32 cellular contexts compared by ENCODE assay signal in the genomic region with DNA sequence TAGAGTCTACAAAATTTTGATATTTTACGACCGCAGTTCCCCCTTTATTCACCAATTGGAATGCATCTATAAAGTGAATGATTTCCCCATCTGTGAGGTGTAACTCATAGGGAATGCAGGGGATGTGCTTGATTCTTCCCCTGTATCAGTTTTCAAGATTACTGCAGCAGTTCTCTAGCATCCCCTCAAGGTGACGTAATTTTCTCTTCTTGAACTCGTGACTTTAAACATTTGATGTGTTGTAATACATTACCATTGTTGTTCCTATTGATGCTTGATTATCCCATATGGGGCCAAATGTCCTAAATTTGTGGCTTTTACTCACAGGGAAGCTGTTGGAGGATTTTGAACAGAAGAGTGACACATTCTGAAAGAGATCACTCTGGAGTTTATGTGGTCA.
"Had no signal": no experiment of that assay in that cellular context is flagged by ENCODE, and none has a peak within 500 bp of the region (broad histone marks: within the 10 kb centered on the region; RNA-seq: fewer than 3 reads in every experiment).

No MANE protein-coding gene starts in this region.

- ATAC-seq: activated CD8-positive, alpha-beta T cell treated with anti-CD3 and anti-CD28 coated beads for 36 hours; activated naive CD4-positive, alpha-beta T cell treated with anti-CD3 and anti-CD28 coated beads, Interleukin-2, amount 50 U/mL, for 72 hours; activated T-cell treated with anti-CD3 and anti-CD28 coated beads, Interleukin-2, amount 50 U/mL, for 4 hours; activated T-cell treated with anti-CD3 and anti-CD28 coated beads, Interleukin-2, amount 50 U/mL, for 72 hours; activated T-helper 17 cell treated with anti-CD3 and anti-CD28 coated beads, Interleukin-2, amount 50 U/mL, for 72 hours; body of pancreas had no signal

- H3K4me3 ChIP-seq: adrenal gland, body of pancreas, breast epithelium had no signal

- H3K9me3 ChIP-seq: adrenal gland, body of pancreas, breast epithelium had no signal

- H3K27ac ChIP-seq: adrenal gland, body of pancreas, brain microvascular endothelial cell, breast epithelium, VCaP had no signal

- H3K36me3 ChIP-seq: adrenal gland, brain microvascular endothelial cell, breast epithelium had no signal

- H3K27me3 ChIP-seq: adrenal gland, body of pancreas, brain microvascular endothelial cell, breast epithelium had no signal

- H3K4me1 ChIP-seq: breast epithelium had no signal

- FAIRE-seq: astrocyte, TTC549 had no signal

- DNase-seq: activated B cell treated with CpG ODN at 0.5 μM for 24 hours; activated CD4-positive, alpha-beta memory T cell treated with anti-CD3 and anti-CD28 coated beads for 36 hours; activated CD4-positive, alpha-beta T cell treated with anti-CD3 and anti-CD28 coated beads for 4 hours; activated CD4-positive, alpha-beta T cell treated with anti-CD3 and anti-CD28 coated beads, Interleukin-2, amount 10 ng/mL, durations not matched to agents 7 days and 5 days; activated CD4-positive, CD25-positive, alpha-beta regulatory T cell treated with anti-CD3 and anti-CD28 coated beads, Interleukin-2, amount 50 U/mL, for 72 hours; activated CD8-positive, alpha-beta memory T cell treated with anti-CD3 and anti-CD28 coated beads, Interleukin-2, amount 50 U/mL, for 4 hours; activated CD8-positive, alpha-beta T cell treated with anti-CD3 and anti-CD28 coated beads for 36 hours; activated effector memory CD4-positive, alpha-beta T cell treated with anti-CD3 and anti-CD28 coated beads, Interleukin-2, amount 50 U/mL, for 16 hours; activated gamma-delta T cell treated with Interleukin-2 at 50 U/mL for 16 hours; activated naive CD4-positive, alpha-beta T cell; activated naive CD4-positive, alpha-beta T cell treated with anti-CD3 and anti-CD28 coated beads for 36 hours; activated naive CD4-positive, alpha-beta T cell treated with anti-CD3 and anti-CD28 coated beads, Interleukin-2, amount 50 U/mL, for 16 hours; activated naive CD8-positive, alpha-beta T cell treated with anti-CD3 and anti-CD28 coated beads for 36 hours; activated T-cell treated with anti-CD3 and anti-CD28 coated beads for 4 hours; activated T-cell treated with anti-CD3 and anti-CD28 coated beads, Interleukin-2, amount 50 U/mL, for 1 hour; activated T-cell treated with anti-CD3 and anti-CD28 coated beads, Interleukin-2, amount 50 U/mL, for 4 hours; activated T-cell treated with anti-CD3 and anti-CD28 coated beads, Interleukin-2, amount 50 U/mL, for 72 hours; adrenal gland; amniotic stem cell; aorta; body of pancreas; brain microvascular endothelial cell; central memory CD4-positive, alpha-beta T cell; T-helper 1 cell; T-helper 2 cell; T-helper 9 cell had no signal
